Comparison of ENCODE assay signal across 21 cellular contexts in genomic region chr4:126992910-126993309, GRCh38.
A peak's percentile ranks its signal among the peaks of the same experiment; 100 is the strongest.
DNase-seq lines count a peak whose midpoint lies in the region; ATAC-seq, FAIRE-seq and TF ChIP-seq lines count a peak whose summit lies in the region.
"Had no signal": no experiment of that assay in that cellular context is flagged by ENCODE, and none has a peak within 500 bp of the region (broad histone marks: within the 10 kb centered on the region; RNA-seq: fewer than 3 reads in every experiment).

No MANE protein-coding gene starts in this region.

- H3K27ac Mint-ChIP-seq in osteocyte (ENCODE audit: unreplicated experiment), result peak overlapping the region; percentile 44
- no peak overlapping the region for H3K27ac Mint-ChIP-seq in activated CD4-positive, alpha-beta memory T cell treated with anti-CD3 and anti-CD28 coated beads for 36 hours
- H3K27ac Mint-ChIP-seq: CD4-positive, CD25-positive, alpha-beta regulatory T cell; CD8-positive, alpha-beta T cell; HFFc6 had no signal

- H3K4me1 Mint-ChIP-seq in osteocyte (ENCODE audit: unreplicated experiment), result peaks cover 19% of the 10 kb centered on the region
- no peaks in the 10 kb centered on the region for H3K4me1 Mint-ChIP-seq in activated CD4-positive, alpha-beta memory T cell treated with anti-CD3 and anti-CD28 coated beads for 36 hours (ENCODE audit: low read depth)
- H3K4me1 Mint-ChIP-seq: CD4-positive, CD25-positive, alpha-beta regulatory T cell had no signal

- peak; percentile 21 for DNase-seq in EH (ENCODE audit: low read depth)
- peak; percentile 33 for DNase-seq in RPMI7951 (ENCODE audit: low read depth)
- DNase-seq in fibroblast of gingiva (ENCODE audit: low read depth), result peak; percentile 54
- DNase-seq in osteocyte (ENCODE audit: extremely low spot score, unreplicated experiment), result no peak
- DNase-seq in D721Med (ENCODE audit: insufficient read length, low spot score), result no peak
- no peak for DNase-seq in activated CD4-positive, alpha-beta memory T cell treated with anti-CD3 and anti-CD28 coated beads for 36 hours
- no peak for DNase-seq in Right ventricle myocardium inferior (ENCODE audit: missing footprints)
- DNase-seq: 8988T; ACHN; Caco-2; CD4-positive, CD25-positive, alpha-beta regulatory T cell; CD8-positive, alpha-beta T cell; DMS 273 treated with DMSO at 0.1 percent for 48 hours; DMS79; GOT3; HFFc6 had no signal

- FAIRE-seq in D721Med (lab: Jason Lieb, UNC), result no peak
- FAIRE-seq: A549, G401.6, GM12892, H54 had no signal

- no peaks in the 10 kb centered on the region for H3K27me3 Mint-ChIP-seq in osteocyte (ENCODE audit: unreplicated experiment)
- H3K27me3 Mint-ChIP-seq in activated CD4-positive, alpha-beta memory T cell treated with anti-CD3 and anti-CD28 coated beads for 36 hours, result no peaks in the 10 kb centered on the region
- H3K27me3 Mint-ChIP-seq: CD4-positive, CD25-positive, alpha-beta regulatory T cell had no signal

- no peaks in the 10 kb centered on the region for H3K36me3 Mint-ChIP-seq in osteocyte (ENCODE audit: unreplicated experiment)
- no peaks in the 10 kb centered on the region for H3K36me3 Mint-ChIP-seq in activated CD4-positive, alpha-beta memory T cell treated with anti-CD3 and anti-CD28 coated beads for 36 hours
- H3K36me3 Mint-ChIP-seq: CD4-positive, CD25-positive, alpha-beta regulatory T cell; CD8-positive, alpha-beta T cell had no signal

- intact Hi-C loops in activated CD4-positive, alpha-beta memory T cell treated with anti-CD3 and anti-CD28 coated beads for 36 hours (cut with micrococcal nuclease), result no loop called here
- intact Hi-C loops in Right ventricle myocardium inferior (cut with DNase I), result no loop called here

- CTCF ChIA-PET in activated CD4-positive, alpha-beta memory T cell treated with anti-CD3 and anti-CD28 coated beads for 36 hours (lab: Charles Lee), result no interaction called here

- H3K9me3 Mint-ChIP-seq in osteocyte (ENCODE audit: unreplicated experiment), result peaks cover 12% of the 10 kb centered on the region
- H3K9me3 Mint-ChIP-seq in activated CD4-positive, alpha-beta memory T cell treated with anti-CD3 and anti-CD28 coated beads for 36 hours, result peaks cover 15% of the 10 kb centered on the region
- H3K9me3 Mint-ChIP-seq: HFFc6 had no signal

- TF ChIP-seq CTCF in osteocyte (IDR thresholded peaks at IDR 0.05), result no peak
- TF ChIP-seq CTCF in D721Med (IDR thresholded peaks at IDR 0.05; ENCODE audit: insufficient read depth, missing control alignments), result no peak

- no peak overlapping the region for H3K4me3 Mint-ChIP-seq in osteocyte (ENCODE audit: unreplicated experiment)
- no peak overlapping the region for H3K4me3 Mint-ChIP-seq in activated CD4-positive, alpha-beta memory T cell treated with anti-CD3 and anti-CD28 coated beads for 36 hours
- H3K4me3 Mint-ChIP-seq: CD4-positive, CD25-positive, alpha-beta regulatory T cell; CD8-positive, alpha-beta T cell; HFFc6 had no signal

- POLR2A ChIA-PET in activated CD4-positive, alpha-beta memory T cell treated with anti-CD3 and anti-CD28 coated beads for 36 hours (lab: Charles Lee), result no interaction called here

- ATAC-seq in HG03378 (IDR thresholded peaks at IDR 0.05; ENCODE audit: unreplicated experiment) (no peak), Right ventricle myocardium inferior (no peak)
- ATAC-seq: A549; CD8-positive, alpha-beta T cell had no signal

Comparison
In these comparisons a context has a peak if more than half of its experiments do, and no peak if none do; other contexts are left out.
1. DNase-seq: peak in EH (single experiment), RPMI7951 (single experiment) and fibroblast of gingiva (single experiment); none in osteocyte (single experiment), D721Med (single experiment), activated CD4-positive, alpha-beta memory T cell treated with anti-CD3 and anti-CD28 coated beads for 36 hours (single experiment) and Right ventricle myocardium inferior (single experiment).